1 cellular context compared by ENCODE assay signal in the genomic region with DNA sequence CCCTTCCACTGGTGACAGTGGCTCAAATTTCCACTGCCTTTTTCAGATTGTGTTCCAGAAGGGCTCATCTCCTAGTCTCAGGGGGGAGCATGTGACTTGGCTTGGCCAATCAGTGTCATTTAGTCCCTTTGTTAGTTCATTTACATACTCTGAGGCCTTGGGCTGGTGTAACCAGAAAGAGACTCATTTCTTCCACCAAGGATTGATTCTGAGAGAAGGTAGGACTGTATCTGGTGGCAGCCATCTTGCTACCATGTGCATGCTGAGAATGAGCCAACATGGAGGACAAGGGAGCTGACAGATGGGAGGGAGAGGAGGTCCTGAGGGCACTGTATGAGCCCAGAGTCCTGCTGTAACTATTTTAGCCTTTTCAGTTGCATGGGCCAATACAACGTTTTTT.
TF ChIP-seq lines count a peak whose summit lies in the region.

No MANE protein-coding gene starts in this region.

TF ChIP-seq in GM12878, 131 proteins besides CTCF, POLR2A, EP300 and RAD21 (continued from another document):
- TF ChIP-seq, protein P1, sequence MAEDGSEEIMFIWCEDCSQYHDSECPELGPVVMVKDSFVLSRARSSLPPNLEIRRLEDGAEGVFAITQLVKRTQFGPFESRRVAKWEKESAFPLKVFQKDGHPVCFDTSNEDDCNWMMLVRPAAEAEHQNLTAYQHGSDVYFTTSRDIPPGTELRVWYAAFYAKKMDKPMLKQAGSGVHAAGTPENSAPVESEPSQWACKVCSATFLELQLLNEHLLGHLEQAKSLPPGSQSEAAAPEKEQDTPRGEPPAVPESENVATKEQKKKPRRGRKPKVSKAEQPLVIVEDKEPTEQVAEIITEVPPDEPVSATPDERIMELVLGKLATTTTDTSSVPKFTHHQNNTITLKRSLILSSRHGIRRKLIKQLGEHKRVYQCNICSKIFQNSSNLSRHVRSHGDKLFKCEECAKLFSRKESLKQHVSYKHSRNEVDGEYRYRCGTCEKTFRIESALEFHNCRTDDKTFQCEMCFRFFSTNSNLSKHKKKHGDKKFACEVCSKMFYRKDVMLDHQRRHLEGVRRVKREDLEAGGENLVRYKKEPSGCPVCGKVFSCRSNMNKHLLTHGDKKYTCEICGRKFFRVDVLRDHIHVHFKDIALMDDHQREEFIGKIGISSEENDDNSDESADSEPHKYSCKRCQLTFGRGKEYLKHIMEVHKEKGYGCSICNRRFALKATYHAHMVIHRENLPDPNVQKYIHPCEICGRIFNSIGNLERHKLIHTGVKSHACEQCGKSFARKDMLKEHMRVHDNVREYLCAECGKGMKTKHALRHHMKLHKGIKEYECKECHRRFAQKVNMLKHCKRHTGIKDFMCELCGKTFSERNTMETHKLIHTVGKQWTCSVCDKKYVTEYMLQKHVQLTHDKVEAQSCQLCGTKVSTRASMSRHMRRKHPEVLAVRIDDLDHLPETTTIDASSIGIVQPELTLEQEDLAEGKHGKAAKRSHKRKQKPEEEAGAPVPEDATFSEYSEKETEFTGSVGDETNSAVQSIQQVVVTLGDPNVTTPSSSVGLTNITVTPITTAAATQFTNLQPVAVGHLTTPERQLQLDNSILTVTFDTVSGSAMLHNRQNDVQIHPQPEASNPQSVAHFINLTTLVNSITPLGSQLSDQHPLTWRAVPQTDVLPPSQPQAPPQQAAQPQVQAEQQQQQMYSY (CRISPR knock-in tag; IDR thresholded peaks at IDR 0.05), result no peak
- TF ChIP-seq STAT1 (conservative IDR thresholded peaks at IDR 0.05) (no peak), ZNF622 (IDR thresholded peaks at IDR 0.05) (no peak), POLR2AphosphoS5 (IDR thresholded peaks at IDR 0.05; ENCODE audit: low read length) (no peak), NFXL1 (IDR thresholded peaks at IDR 0.05; ENCODE audit: borderline replicate concordance) (no peak), PML (IDR thresholded peaks at IDR 0.05; ENCODE audit: low read length) (no peak), HCFC1 (IDR thresholded peaks at IDR 0.05; ENCODE audit: low read length) (no peak), SPI1 (IDR thresholded peaks at IDR 0.05; ENCODE audit: borderline replicate concordance, insufficient read depth, low read depth, low read length) (no peak), DPF2 (IDR thresholded peaks at IDR 0.05) (no peak)
- TF ChIP-seq, protein P2, sequence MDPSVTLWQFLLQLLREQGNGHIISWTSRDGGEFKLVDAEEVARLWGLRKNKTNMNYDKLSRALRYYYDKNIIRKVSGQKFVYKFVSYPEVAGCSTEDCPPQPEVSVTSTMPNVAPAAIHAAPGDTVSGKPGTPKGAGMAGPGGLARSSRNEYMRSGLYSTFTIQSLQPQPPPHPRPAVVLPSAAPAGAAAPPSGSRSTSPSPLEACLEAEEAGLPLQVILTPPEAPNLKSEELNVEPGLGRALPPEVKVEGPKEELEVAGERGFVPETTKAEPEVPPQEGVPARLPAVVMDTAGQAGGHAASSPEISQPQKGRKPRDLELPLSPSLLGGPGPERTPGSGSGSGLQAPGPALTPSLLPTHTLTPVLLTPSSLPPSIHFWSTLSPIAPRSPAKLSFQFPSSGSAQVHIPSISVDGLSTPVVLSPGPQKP (IDR thresholded peaks at IDR 0.05; ENCODE audit: low read depth, low read length), result no peak
- TF ChIP-seq, protein P3, sequence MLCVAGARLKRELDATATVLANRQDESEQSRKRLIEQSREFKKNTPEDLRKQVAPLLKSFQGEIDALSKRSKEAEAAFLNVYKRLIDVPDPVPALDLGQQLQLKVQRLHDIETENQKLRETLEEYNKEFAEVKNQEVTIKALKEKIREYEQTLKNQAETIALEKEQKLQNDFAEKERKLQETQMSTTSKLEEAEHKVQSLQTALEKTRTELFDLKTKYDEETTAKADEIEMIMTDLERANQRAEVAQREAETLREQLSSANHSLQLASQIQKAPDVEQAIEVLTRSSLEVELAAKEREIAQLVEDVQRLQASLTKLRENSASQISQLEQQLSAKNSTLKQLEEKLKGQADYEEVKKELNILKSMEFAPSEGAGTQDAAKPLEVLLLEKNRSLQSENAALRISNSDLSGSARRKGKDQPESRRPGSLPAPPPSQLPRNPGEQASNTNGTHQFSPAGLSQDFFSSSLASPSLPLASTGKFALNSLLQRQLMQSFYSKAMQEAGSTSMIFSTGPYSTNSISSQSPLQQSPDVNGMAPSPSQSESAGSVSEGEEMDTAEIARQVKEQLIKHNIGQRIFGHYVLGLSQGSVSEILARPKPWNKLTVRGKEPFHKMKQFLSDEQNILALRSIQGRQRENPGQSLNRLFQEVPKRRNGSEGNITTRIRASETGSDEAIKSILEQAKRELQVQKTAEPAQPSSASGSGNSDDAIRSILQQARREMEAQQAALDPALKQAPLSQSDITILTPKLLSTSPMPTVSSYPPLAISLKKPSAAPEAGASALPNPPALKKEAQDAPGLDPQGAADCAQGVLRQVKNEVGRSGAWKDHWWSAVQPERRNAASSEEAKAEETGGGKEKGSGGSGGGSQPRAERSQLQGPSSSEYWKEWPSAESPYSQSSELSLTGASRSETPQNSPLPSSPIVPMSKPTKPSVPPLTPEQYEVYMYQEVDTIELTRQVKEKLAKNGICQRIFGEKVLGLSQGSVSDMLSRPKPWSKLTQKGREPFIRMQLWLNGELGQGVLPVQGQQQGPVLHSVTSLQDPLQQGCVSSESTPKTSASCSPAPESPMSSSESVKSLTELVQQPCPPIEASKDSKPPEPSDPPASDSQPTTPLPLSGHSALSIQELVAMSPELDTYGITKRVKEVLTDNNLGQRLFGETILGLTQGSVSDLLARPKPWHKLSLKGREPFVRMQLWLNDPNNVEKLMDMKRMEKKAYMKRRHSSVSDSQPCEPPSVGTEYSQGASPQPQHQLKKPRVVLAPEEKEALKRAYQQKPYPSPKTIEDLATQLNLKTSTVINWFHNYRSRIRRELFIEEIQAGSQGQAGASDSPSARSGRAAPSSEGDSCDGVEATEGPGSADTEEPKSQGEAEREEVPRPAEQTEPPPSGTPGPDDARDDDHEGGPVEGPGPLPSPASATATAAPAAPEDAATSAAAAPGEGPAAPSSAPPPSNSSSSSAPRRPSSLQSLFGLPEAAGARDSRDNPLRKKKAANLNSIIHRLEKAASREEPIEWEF (IDR thresholded peaks at IDR 0.05; ENCODE audit: insufficient replicate concordance, low read depth, low read length), result no peak
- TF ChIP-seq, protein P4, sequence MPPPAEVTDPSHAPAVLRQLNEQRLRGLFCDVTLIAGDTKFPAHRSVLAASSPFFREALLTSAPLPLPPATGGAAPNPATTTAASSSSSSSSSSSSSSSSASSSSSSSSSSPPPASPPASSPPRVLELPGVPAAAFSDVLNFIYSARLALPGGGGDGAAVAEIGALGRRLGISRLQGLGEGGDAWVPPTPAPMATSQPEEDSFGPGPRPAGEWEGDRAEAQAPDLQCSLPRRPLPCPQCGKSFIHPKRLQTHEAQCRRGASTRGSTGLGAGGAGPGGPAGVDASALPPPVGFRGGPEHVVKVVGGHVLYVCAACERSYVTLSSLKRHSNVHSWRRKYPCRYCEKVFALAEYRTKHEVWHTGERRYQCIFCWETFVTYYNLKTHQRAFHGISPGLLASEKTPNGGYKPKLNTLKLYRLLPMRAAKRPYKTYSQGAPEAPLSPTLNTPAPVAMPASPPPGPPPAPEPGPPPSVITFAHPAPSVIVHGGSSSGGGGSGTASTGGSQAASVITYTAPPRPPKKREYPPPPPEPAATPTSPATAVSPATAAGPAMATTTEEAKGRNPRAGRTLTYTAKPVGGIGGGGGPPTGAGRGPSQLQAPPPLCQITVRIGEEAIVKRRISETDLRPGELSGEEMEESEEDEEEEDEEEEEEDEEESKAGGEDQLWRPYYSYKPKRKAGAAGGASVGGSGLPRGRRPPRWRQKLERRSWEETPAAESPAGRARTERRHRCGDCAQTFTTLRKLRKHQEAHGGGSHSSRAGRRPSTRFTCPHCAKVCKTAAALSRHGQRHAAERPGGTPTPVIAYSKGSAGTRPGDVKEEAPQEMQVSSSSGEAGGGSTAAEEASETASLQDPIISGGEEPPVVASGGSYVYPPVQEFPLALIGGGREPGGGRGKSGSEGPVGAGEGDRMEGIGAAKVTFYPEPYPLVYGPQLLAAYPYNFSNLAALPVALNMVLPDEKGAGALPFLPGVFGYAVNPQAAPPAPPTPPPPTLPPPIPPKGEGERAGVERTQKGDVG (CRISPR knock-in tag; IDR thresholded peaks at IDR 0.05), result no peak
